Comparison of ENCODE assay signal across 7 cellular contexts in genomic region chr11:61218306-61218705, GRCh38. TPM values are rescaled to one million over a fixed set of nuclear protein-coding genes. Genes with fewer than 3 reads are reported as not detected.
"Had no signal": no experiment of that assay in that cellular context is flagged by ENCODE, and none has a peak within 500 bp of the region (broad histone marks: within the 10 kb centered on the region; RNA-seq: fewer than 3 reads in every experiment).

No MANE protein-coding gene starts in this region.

RNA-seq across cellular contexts. Expression of gene PGA4, which starts 3.8 kb away (rescaled TPM):
- total RNA-seq: ureter had no signal

RNA-seq across cellular contexts. Expression of gene PGA3, which starts 15.0 kb away (rescaled TPM):
- total RNA-seq: upper lobe of right lung, ureter had no signal

RNA-seq across cellular contexts. Expression of gene PGA5, which starts 22.7 kb away (rescaled TPM):
- total RNA-seq: suprapubic skin, temporal lobe, thoracic aorta, upper lobe of right lung, ureter, uterus, vagina had no signal
